In genomic region chr17:7989781-7990655, GRCh38 we compare ENCODE assay signal across 8 cellular contexts. TPM values are rescaled to one million over a fixed set of nuclear protein-coding genes. Genes with fewer than 3 reads are reported as not detected.
DNase-seq lines count a peak whose midpoint lies in the region; ATAC-seq and TF ChIP-seq lines count a peak whose summit lies in the region.

No MANE protein-coding gene starts in this region.

- peak overlapping the region; percentile 38 for H3K4me3 ChIP-seq in SJSA1
- peak overlapping the region; percentile 75 for H3K4me3 ChIP-seq in thoracic aorta

- intact Hi-C loops in activated naive CD4-positive, alpha-beta T cell treated with anti-CD3 and anti-CD28 coated beads for 36 hours (cut with micrococcal nuclease), result loop anchor here (1.0 to 5.0 kb wide), 7 partner anchors 38 to 247 kb away; partner anchors contain the start of genes CNTROB and NAA38

- H3K27me3 ChIP-seq in SJSA1 (replicated peaks) (peaks cover 17% of the 10 kb centered on the region; the same call in 1 of the 2 replicates), thoracic aorta (replicated peaks; ENCODE audit: insufficient read depth) (no peaks in the 10 kb centered on the region)

- H3K9me3 Mint-ChIP-seq in activated naive CD4-positive, alpha-beta T cell treated with anti-CD3 and anti-CD28 coated beads for 36 hours, result no peaks in the 10 kb centered on the region

- peak overlapping the region; percentile 73 for H3K4me3 Mint-ChIP-seq in activated naive CD4-positive, alpha-beta T cell treated with anti-CD3 and anti-CD28 coated beads for 36 hours

- DNase-seq in DMS 273 treated with DMSO at 0.1 percent for 48 hours (lab: John Stamatoyannopoulos, UW) (peak; percentile 13), SJSA1 (ENCODE audit: low read depth in 1 of 2, low spot score in 2 of 2) (peak; percentile 67 to 73), glomerular visceral epithelial cell (ENCODE audit: extremely low spot score) (peak; percentile 81), omental fat pad (ENCODE audit: low spot score) (peak; percentile 96), thoracic aorta (ENCODE audit: low spot score) (peak; percentile 53)
- DNase-seq in activated naive CD4-positive, alpha-beta T cell treated with anti-CD3 and anti-CD28 coated beads for 36 hours, result peak; percentile 95

- H3K9me3 ChIP-seq in SJSA1 (replicated peaks) (no peaks in the 10 kb centered on the region), thoracic aorta (no peaks in the 10 kb centered on the region)

- ATAC-seq in GM21515 (IDR thresholded peaks at IDR 0.05; ENCODE audit: unreplicated experiment) (peak; percentile 74), omental fat pad (ENCODE audit: low FRiP score) (peak; percentile 77), thoracic aorta (ENCODE audit: insufficient number of reproducible peaks, low FRiP score, low read depth) (no peak)

- H3K27ac ChIP-seq in SJSA1 (no peak overlapping the region), thoracic aorta (no peak overlapping the region)

- H3K4me1 ChIP-seq in SJSA1 (replicated peaks) (peaks cover 9% of the 10 kb centered on the region), thoracic aorta (ENCODE audit: control insufficient read depth in 1 of 2, low read depth in 2 of 2) (peaks cover 0 to 10% of the 10 kb centered on the region in 2 donors)

- H3K27me3 Mint-ChIP-seq in activated naive CD4-positive, alpha-beta T cell treated with anti-CD3 and anti-CD28 coated beads for 36 hours (ENCODE audit: low read depth), result no peaks in the 10 kb centered on the region

- CTCF ChIA-PET in activated naive CD4-positive, alpha-beta T cell treated with anti-CD3 and anti-CD28 coated beads for 36 hours (lab: Charles Lee), result interaction anchor here (0.6 to 5.7 kb wide), 47 partner anchors 9 to 287 kb away, joined by 3 to 99 read pairs (median 5); partner anchors contain the start of genes CNTROB, GUCY2D, NAA38 and RNF227

- no peaks in the 10 kb centered on the region for H3K36me3 Mint-ChIP-seq in activated naive CD4-positive, alpha-beta T cell treated with anti-CD3 and anti-CD28 coated beads for 36 hours (ENCODE audit: low read depth)

- peaks cover 17% of the 10 kb centered on the region for H3K4me1 Mint-ChIP-seq in activated naive CD4-positive, alpha-beta T cell treated with anti-CD3 and anti-CD28 coated beads for 36 hours (ENCODE audit: low read depth)

- peak overlapping the region; percentile 76 for H3K27ac Mint-ChIP-seq in activated naive CD4-positive, alpha-beta T cell treated with anti-CD3 and anti-CD28 coated beads for 36 hours

- H3K36me3 ChIP-seq in SJSA1 (no peaks in the 10 kb centered on the region), thoracic aorta (no peaks in the 10 kb centered on the region)

- peak; percentile 98 for TF ChIP-seq CTCF in LNCAP (IDR thresholded peaks at IDR 0.05)
- TF ChIP-seq CTCF in omental fat pad (IDR thresholded peaks at IDR 0.05), result peak in 2 of 3 donors; percentile 60 to 95
- TF ChIP-seq CTCF in thoracic aorta (IDR thresholded peaks at IDR 0.05), result peak; percentile 97

RNA-seq across cellular contexts. Expression of gene GUCY2D, which starts 12.4 kb away (rescaled TPM):
- total RNA-seq in SJSA1 (2014; rRNA removed; shearing (Covaris generic)), result not detected in 2 replicates
- total RNA-seq in activated naive CD4-positive, alpha-beta T cell treated with anti-CD3 and anti-CD28 coated beads for 36 hours, result not detected
- under 1 TPM in 2 of 4 donors, not detected in 2; 0.09 to 0.12 TPM for total RNA-seq in omental fat pad
- not detected for total RNA-seq in thoracic aorta

RNA-seq across cellular contexts. Expression of gene ALOX15B, which starts 48.8 kb away (rescaled TPM):
- total RNA-seq in SJSA1 (2014; rRNA removed; shearing (Covaris generic)), result not detected in 2 replicates
- total RNA-seq in activated naive CD4-positive, alpha-beta T cell treated with anti-CD3 and anti-CD28 coated beads for 36 hours, result not detected
- total RNA-seq in omental fat pad, result 1 to 10 TPM; 3.8 to 9.8 (median 8.2) TPM
- total RNA-seq in thoracic aorta, result 1 to 10 TPM in 1 of 2 donors, under 1 TPM in 1; 0.85 to 8.3 TPM

RNA-seq across cellular contexts. Expression of gene CNTROB, which starts 58.0 kb away (rescaled TPM):
- 30.9 and 41.4 TPM in 2 replicates for total RNA-seq in SJSA1 (2014; rRNA removed; shearing (Covaris generic))
- total RNA-seq in activated naive CD4-positive, alpha-beta T cell treated with anti-CD3 and anti-CD28 coated beads for 36 hours, result 10 to 100 TPM; 49.3 to 56.3 TPM
- total RNA-seq in omental fat pad, result 10 to 100 TPM; 14.8 to 24.7 (median 19.8) TPM
- 10 to 100 TPM; 11.2 to 42.9 TPM for total RNA-seq in thoracic aorta

RNA-seq across cellular contexts. Expression of gene TRAPPC1, which starts 58.3 kb away (rescaled TPM):
- total RNA-seq in SJSA1 (2014; rRNA removed; shearing (Covaris generic)), result 30.3 and 48.4 TPM in 2 replicates
- 100 to 1,000 TPM; 162 to 172 TPM for total RNA-seq in activated naive CD4-positive, alpha-beta T cell treated with anti-CD3 and anti-CD28 coated beads for 36 hours
- total RNA-seq in omental fat pad (10 to 100 TPM; 30.0 to 73.3 (median 48.3) TPM), thoracic aorta (10 to 100 TPM; 14.6 to 36.1 TPM)

Comparison
In these comparisons a context has a peak if more than half of its experiments do, and no peak if none do; other contexts are left out.
1. DNase-seq: peak in every context shown above with its lines; median percentile 96 in omental fat pad; 95 in activated naive CD4-positive, alpha-beta T cell treated with anti-CD3 and anti-CD28 coated beads for 36 hours; 81 in glomerular visceral epithelial cell; 70 in SJSA1; 53 in thoracic aorta; 13 in DMS 273 treated with DMSO at 0.1 percent for 48 hours.